27 cellular contexts compared by ENCODE assay signal in the genomic region with DNA sequence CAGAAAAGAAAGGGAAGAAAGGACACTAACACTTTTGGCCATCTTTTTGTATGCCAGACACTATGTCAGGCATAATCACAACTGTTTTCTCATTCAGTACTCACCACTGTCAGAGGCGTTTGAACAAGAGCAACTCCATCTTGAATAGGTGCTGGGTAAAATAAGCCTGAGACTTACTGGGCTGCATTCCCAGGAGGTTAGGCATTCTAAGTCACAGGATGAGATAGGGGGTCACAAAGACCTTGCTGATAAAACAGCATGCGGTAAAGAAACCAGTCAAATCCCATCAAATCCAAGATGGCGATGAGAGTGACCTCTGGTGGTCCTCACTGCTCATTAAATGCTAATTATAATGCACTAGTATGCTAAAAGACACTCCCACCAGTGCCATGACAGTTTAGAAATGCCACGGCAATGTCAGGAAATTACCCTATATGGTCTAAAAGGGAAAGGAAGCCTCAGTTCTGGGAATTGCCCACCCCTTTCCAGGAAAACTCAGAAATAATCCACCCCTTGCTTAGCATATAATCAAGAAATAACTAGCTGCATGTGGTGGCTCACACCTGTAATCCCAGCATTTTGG.
"Had no signal": no experiment of that assay in that cellular context is flagged by ENCODE, and none has a peak within 500 bp of the region (broad histone marks: within the 10 kb centered on the region; RNA-seq: fewer than 3 reads in every experiment).

No MANE protein-coding gene starts in this region.

- H3K4me1 ChIP-seq: gastroesophageal sphincter, thyroid gland, upper lobe of left lung, vagina had no signal

- H2AFZ ChIP-seq: hepatocyte had no signal

- H3K27me3 ChIP-seq: brain microvascular endothelial cell, dorsolateral prefrontal cortex, hepatocyte, ovary, right lobe of liver, thyroid gland, upper lobe of left lung, vagina had no signal

- H3K9me3 ChIP-seq: gastroesophageal sphincter, ovary, right lobe of liver, thyroid gland, upper lobe of left lung, vagina had no signal

- FAIRE-seq: astrocyte, kidney had no signal

- H3K4me2 ChIP-seq: hepatocyte had no signal

- H3K4me3 ChIP-seq: coronary artery, dorsolateral prefrontal cortex, gastroesophageal sphincter, hepatocyte, ovary, right lobe of liver, thyroid gland, upper lobe of left lung, vagina had no signal

- H3K27ac ChIP-seq: brain microvascular endothelial cell, coronary artery, dorsolateral prefrontal cortex, gastroesophageal sphincter, hepatocyte, ovary, right lobe of liver, thyroid gland, upper lobe of left lung, vagina had no signal

- H3K79me2 ChIP-seq: hepatocyte had no signal

- H3K36me3 ChIP-seq: brain microvascular endothelial cell, gastroesophageal sphincter, ovary, right lobe of liver, thyroid gland, upper lobe of left lung, vagina had no signal

- ATAC-seq: gastroesophageal sphincter; left colon; right lobe of liver; stimulated activated memory B cell treated with anti-CD40 and anti-IgM and Interleukin-4, amounts not matched to agents 10 μg/mL and 1 μg/mL and 100 μg/mL, for 72 hours; stimulated activated naive CD8-positive, alpha-beta T cell treated with anti-CD3 and anti-CD28 coated beads, Interleukin-15, amount 100 ng/mL, for 72 hours had no signal

- DNase-seq: activated B cell treated with CpG ODN at 0.5 μM for 24 hours; activated CD8-positive, alpha-beta memory T cell treated with anti-CD3 and anti-CD28 coated beads for 24 hours; activated effector memory CD4-positive, alpha-beta T cell treated with Interleukin-2 at 50 U/mL for 16 hours; activated naive CD4-positive, alpha-beta T cell treated with anti-CD3 and anti-CD28 coated beads for 36 hours; activated naive CD8-positive, alpha-beta T cell treated with anti-CD3 and anti-CD28 coated beads, Interleukin-2, amount 10 ng/mL, durations not matched to agents 7 days and 5 days; amniotic stem cell; brain microvascular endothelial cell; dorsolateral prefrontal cortex; effector memory CD4-positive, alpha-beta T cell; immature natural killer cell; kidney; left colon; mammary epithelial cell; naive B cell; nephron progenitor cell; ovary; right lobe of liver; stimulated activated CD4-positive, alpha-beta T cell treated with anti-CD3 and anti-CD28 coated beads, Interleukin-4, amount 100 ng/mL, for 1 hour; stimulated activated naive CD8-positive, alpha-beta T cell treated with anti-CD3 and anti-CD28 coated beads, Interleukin-15, amount 100 ng/mL, for 72 hours; thyroid gland; upper lobe of left lung had no signal
